15 cellular contexts compared by ENCODE assay signal in the genomic region with DNA sequence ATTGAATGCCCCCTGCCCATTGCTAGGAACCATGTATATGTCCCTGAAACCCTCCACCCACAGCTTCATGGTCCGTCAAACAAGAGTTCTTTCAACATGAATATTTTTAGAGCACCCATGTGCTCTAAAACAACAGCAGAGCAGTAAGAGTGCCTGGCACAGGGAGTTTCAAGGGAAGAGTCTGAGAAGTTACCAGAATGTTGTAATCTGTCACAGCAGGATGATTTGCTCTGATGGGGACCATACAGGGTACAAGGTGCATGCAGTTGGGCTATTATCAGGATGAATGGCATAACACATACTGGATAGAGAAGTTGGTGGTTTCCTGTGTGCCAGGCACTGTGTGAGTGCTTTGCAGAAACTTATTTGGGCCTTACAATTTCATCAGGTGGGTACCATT.
"Had no signal": no experiment of that assay in that cellular context is flagged by ENCODE, and none has a peak within 500 bp of the region (broad histone marks: within the 10 kb centered on the region; RNA-seq: fewer than 3 reads in every experiment).

No MANE protein-coding gene starts in this region.

- H3K9me3 Mint-ChIP-seq: activated T-helper 2 cell treated with anti-CD3 and anti-CD28 coated beads, Interferon-gamma antibody, Interleukin-2, Interleukin-4, amounts not matched to agents 10 μg/mL and 5 μg/mL and 100 μg/mL, durations not matched to agents 14 hours and 24 hours and 36 hours; naive B cell had no signal

- H3K4me1 ChIP-seq: body of pancreas had no signal

- H3K27ac ChIP-seq: body of pancreas, tibial artery had no signal

- H3K4me3 Mint-ChIP-seq: T-helper 17 cell had no signal

- H3K27ac Mint-ChIP-seq: activated naive CD4-positive, alpha-beta T cell treated with anti-CD3 and anti-CD28 coated beads, Interleukin-2, amount 50 U/mL, for 72 hours; naive B cell; T-helper 17 cell had no signal

- H3K27me3 Mint-ChIP-seq: T-helper 17 cell had no signal

- H3K27me3 ChIP-seq: body of pancreas, tibial artery had no signal

- H3K4me3 ChIP-seq: body of pancreas, tibial artery had no signal

- DNase-seq: activated CD4-positive, alpha-beta T cell treated with anti-CD3 and anti-CD28 coated beads, Interleukin-2, amount 50 U/mL, for 1 hour; activated CD4-positive, CD25-positive, alpha-beta regulatory T cell; amniotic stem cell; body of pancreas; central memory CD4-positive, alpha-beta T cell; effector memory CD4-positive, alpha-beta T cell; hippocampal formation; midbrain; naive B cell; retina; stimulated activated CD4-positive, alpha-beta T cell treated with anti-CD3 and anti-CD28 coated beads, Interleukin-4, amount 100 ng/mL, for 4 hours; T-helper 17 cell; tibial artery had no signal

- ATAC-seq: activated naive CD4-positive, alpha-beta T cell treated with anti-CD3 and anti-CD28 coated beads, Interleukin-2, amount 50 U/mL, for 72 hours; body of pancreas; T-helper 17 cell had no signal
